ENCODE assay signal across 8 cellular contexts in genomic region chr9:83955985-83956287, GRCh38. TPM values are rescaled to one million over a fixed set of nuclear protein-coding genes. Genes with fewer than 3 reads are reported as not detected.
DNase-seq lines count a peak whose midpoint lies in the region; ATAC-seq, FAIRE-seq and TF ChIP-seq lines count a peak whose summit lies in the region.

No MANE protein-coding gene starts in this region.

- no peaks in the 10 kb centered on the region for H3K27me3 ChIP-seq in SJSA1 (replicated peaks)

- DNase-seq in Right ventricle myocardium inferior (ENCODE audit: missing footprints) = peak; percentile 84
- no peak for DNase-seq in left cardiac atrium
- DNase-seq in SJSA1 (ENCODE audit: low read depth in 1 of 2, low spot score in 2 of 2) = no peak
- no peak for DNase-seq in epithelial cell of proximal tubule (ENCODE audit: low read depth)
- no peak for DNase-seq in osteocyte (ENCODE audit: extremely low spot score, unreplicated experiment)
- DNase-seq in frontal cortex (ENCODE audit: low spot score in 2 of 2) = no peak
- no peak for DNase-seq in NCI-H82 (lab: John Stamatoyannopoulos, UW)

- peak overlapping the region; percentile 85 for H3K27ac Mint-ChIP-seq in osteocyte (ENCODE audit: unreplicated experiment)

- FAIRE-seq in frontal cortex (lab: Jason Lieb, UNC) = no peak

- intact Hi-C loops in Right ventricle myocardium inferior (cut with DNase I) = loop anchor here (2.0 kb wide), 1 partner anchor 23 kb away; no protein-coding TSS in a partner anchor
- intact Hi-C loops in left cardiac atrium (cut with DNase I) = no loop called here

- no peaks in the 10 kb centered on the region for H3K9me3 Mint-ChIP-seq in osteocyte (ENCODE audit: unreplicated experiment)

- H3K4me3 Mint-ChIP-seq in osteocyte (ENCODE audit: unreplicated experiment) = peak overlapping the region; percentile 72

- ATAC-seq in Right ventricle myocardium inferior (no peak), left cardiac atrium (no peak), GM18502 (IDR thresholded peaks at IDR 0.05; ENCODE audit: poor library complexity, unreplicated experiment) (no peak)

- H3K9me3 ChIP-seq in SJSA1 (replicated peaks) = no peaks in the 10 kb centered on the region

- TF ChIP-seq CTCF in epithelial cell of proximal tubule (conservative IDR thresholded peaks at IDR 0.05; ENCODE audit: low read depth, low read length) (no peak), osteocyte (IDR thresholded peaks at IDR 0.05) (no peak)

- peaks cover 21% of the 10 kb centered on the region for H3K36me3 ChIP-seq in SJSA1

- no peaks in the 10 kb centered on the region for H3K27me3 Mint-ChIP-seq in osteocyte (ENCODE audit: unreplicated experiment)

- H3K36me3 Mint-ChIP-seq in osteocyte (ENCODE audit: unreplicated experiment) = no peaks in the 10 kb centered on the region

- H3K27ac ChIP-seq in SJSA1 = peak overlapping the region; percentile 78

- peaks cover 28% of the 10 kb centered on the region for H3K4me1 ChIP-seq in SJSA1 (replicated peaks)

- H3K4me1 Mint-ChIP-seq in osteocyte (ENCODE audit: unreplicated experiment) = peaks cover 22% of the 10 kb centered on the region

- peak overlapping the region; percentile 46 for H3K4me3 ChIP-seq in SJSA1
- H3K4me3 ChIP-seq in epithelial cell of proximal tubule (ENCODE audit: low read depth, low read length) = peak overlapping the region; percentile 69

RNA-seq across cellular contexts. Expression of gene HNRNPK, which starts 24.1 kb away (rescaled TPM):
- total RNA-seq in Right ventricle myocardium inferior = 277 TPM
- 100 to 1,000 TPM; 278 to 341 TPM for total RNA-seq in left cardiac atrium
- 473 and 646 TPM in 2 replicates for total RNA-seq in SJSA1 (2014; rRNA removed; shearing (Covaris generic))
- total RNA-seq in epithelial cell of proximal tubule = 569 and 784 TPM in 2 replicates
- total RNA-seq in osteocyte = 497 and 512 TPM in 2 replicates
- 807 TPM for total RNA-seq in frontal cortex

RNA-seq across cellular contexts. Expression of gene RMI1, which starts 24.7 kb away (rescaled TPM):
- total RNA-seq in Right ventricle myocardium inferior = 7.3 TPM
- total RNA-seq in left cardiac atrium = 1 to 10 TPM; 3.8 to 4.0 TPM
- 1.9 and 6.6 TPM in 2 replicates for total RNA-seq in SJSA1 (2014; rRNA removed; shearing (Covaris generic))
- 3.4 and 5.6 TPM in 2 replicates for total RNA-seq in epithelial cell of proximal tubule
- 8.2 and 8.7 TPM in 2 replicates for total RNA-seq in osteocyte
- 12.6 TPM for total RNA-seq in frontal cortex

RNA-seq across cellular contexts. Expression of gene KIF27, which starts 34.7 kb away (rescaled TPM):
- 3.4 TPM for total RNA-seq in Right ventricle myocardium inferior
- total RNA-seq in left cardiac atrium = 1 to 10 TPM; 4.5 to 4.8 TPM
- total RNA-seq in SJSA1 (2014; rRNA removed; shearing (Covaris generic)) = 0.34 and 1.2 TPM in 2 replicates
- 1.5 and 2.7 TPM in 2 replicates for total RNA-seq in epithelial cell of proximal tubule
- 4.2 and 6.4 TPM in 2 replicates for total RNA-seq in osteocyte
- 15.1 TPM for total RNA-seq in frontal cortex
